ENCODE assay signal across 9 cellular contexts in genomic region chr4:77699731-77700210, GRCh38.
DNase-seq lines count a peak whose midpoint lies in the region; ATAC-seq, FAIRE-seq and TF ChIP-seq lines count a peak whose summit lies in the region.
"Had no signal": no experiment of that assay in that cellular context is flagged by ENCODE, and none has a peak within 500 bp of the region (broad histone marks: within the 10 kb centered on the region; RNA-seq: fewer than 3 reads in every experiment).

No MANE protein-coding gene starts in this region.

- POLR2A ChIA-PET in PC-9 (lab: Charles Lee; ENCODE audit: unreplicated experiment) = interaction anchor here (0.6 kb wide), 1 partner anchor 72 kb away, joined by 4 read pairs; no protein-coding TSS in a partner anchor

- H3K9me3 ChIP-seq in PC-9 (ENCODE audit: insufficient read depth, low read depth) (0 out of 2 replicates have a peak, but pooled peaks cover 4% of the 10 kb centered on the region), small intestine (ENCODE audit: control insufficient read depth, low read depth) (no peaks in the 10 kb centered on the region), stomach (no peaks in the 10 kb centered on the region), ascending aorta (no peaks in the 10 kb centered on the region)

- DNase-seq in NCI-H748 (lab: John Stamatoyannopoulos, UW; ENCODE audit: unreplicated experiment) (peak; percentile 7), NCI-H748 treated with DMSO at 0.1 percent for 48 hours (lab: John Stamatoyannopoulos, UW) (no peak), PC-9 (peak in 1 of 2 experiments; percentile 71), fibroblast of the conjunctiva (ENCODE audit: low read depth) (peak; percentile 57), small intestine (peak; percentile 12), stomach (no peak), ascending aorta (ENCODE audit: low spot score in 2 of 2) (no peak)

- CTCF ChIA-PET in PC-9 (lab: Charles Lee) = no interaction called here

- H3K27me3 ChIP-seq in PC-9 (ENCODE audit: insufficient read depth, low read depth) = no peaks in the 10 kb centered on the region
- no peaks in the 10 kb centered on the region for H3K27me3 ChIP-seq in small intestine (ENCODE audit: control insufficient read depth in 2 of 2, insufficient read depth in 2 of 2, low read length in 2 of 2)
- H3K27me3 ChIP-seq in stomach = no peaks in the 10 kb centered on the region
- no peaks in the 10 kb centered on the region for H3K27me3 ChIP-seq in ascending aorta

- ATAC-seq in GM19455 (IDR thresholded peaks at IDR 0.05; ENCODE audit: unreplicated experiment) = no peak

- 54 to 63% (median 62%) methylated on average over 3 of the region's 3 CpGs for WGBS in small intestine, 3 donors
- 42 to 59% (median 56%) methylated on average over 3 of the region's 3 CpGs for WGBS in stomach, 5 donors

- no peak overlapping the region for H3K27ac ChIP-seq in PC-9
- no peak overlapping the region for H3K27ac ChIP-seq in small intestine (ENCODE audit: low read depth in 1 of 2, low read length in 1 of 2)
- H3K27ac ChIP-seq in stomach = no peak overlapping the region
- H3K27ac ChIP-seq in ascending aorta = no peak overlapping the region
- H3K27ac ChIP-seq: C4-2B had no signal

- peak overlapping the region; percentile 44 for H3K4me2 ChIP-seq in PC-9

- 0 out of 2 replicates have a peak, but pooled peaks cover 8% of the 10 kb centered on the region for H3F3A ChIP-seq in PC-9 (ENCODE audit: insufficient read depth, low read depth)

- no peak for TF ChIP-seq EP300 in stomach (IDR thresholded peaks at IDR 0.05)

- no peaks in the 10 kb centered on the region for H3K79me2 ChIP-seq in PC-9 (ENCODE audit: low read depth)

- TF ChIP-seq POLR2A in stomach (IDR thresholded peaks at IDR 0.05) = no peak

- no peaks in the 10 kb centered on the region for H4K20me1 ChIP-seq in PC-9 (ENCODE audit: insufficient read depth)

- FAIRE-seq in small intestine (lab: Jason Lieb, UNC) = no peak

- no peak overlapping the region for H2AFZ ChIP-seq in PC-9

- no TSS peak for BruUV-seq in PC-9 (replicated peaks; lab: Mats Ljungman, UMichigan)

- H3K9me2 ChIP-seq in PC-9 (ENCODE audit: insufficient read depth) = no peaks in the 10 kb centered on the region

- peaks cover 31% of the 10 kb centered on the region for H3K4me1 ChIP-seq in PC-9 (replicated peaks; ENCODE audit: insufficient read depth)
- no peaks in the 10 kb centered on the region for H3K4me1 ChIP-seq in small intestine (ENCODE audit: control insufficient read depth in 2 of 2, insufficient read depth in 1 of 2, low read depth in 1 of 2, low read length in 1 of 2)
- peaks cover 0 to 11% (median 6%) of the 10 kb centered on the region in 4 donors for H3K4me1 ChIP-seq in stomach
- no peaks in the 10 kb centered on the region for H3K4me1 ChIP-seq in ascending aorta

- no peak overlapping the region for H3K4me3 ChIP-seq in PC-9
- no peak overlapping the region for H3K4me3 ChIP-seq in small intestine (ENCODE audit: low read depth in 1 of 2, low read length in 2 of 2)
- H3K4me3 ChIP-seq in stomach = no peak overlapping the region
- H3K4me3 ChIP-seq in ascending aorta = no peak overlapping the region

- intact Hi-C loops in PC-9 (cut with micrococcal nuclease; ENCODE audit: unreplicated experiment) (loop anchor here (2.0 kb wide), 1 partner anchor 81 kb away; no protein-coding TSS in a partner anchor), stomach (cut with DNase I; ENCODE audit: low total_unique reads) (no loop called here), ascending aorta (cut with DNase I) (no loop called here)

- H3K36me3 ChIP-seq in PC-9 (ENCODE audit: low read depth) (no peaks in the 10 kb centered on the region), small intestine (ENCODE audit: control insufficient read depth in 2 of 2, insufficient read depth in 2 of 2, low read length in 2 of 2) (no peaks in the 10 kb centered on the region), stomach (no peaks in the 10 kb centered on the region), ascending aorta (no peaks in the 10 kb centered on the region)

- TF ChIP-seq CTCF in PC-9 (conservative IDR thresholded peaks at IDR 0.05) (no peak), stomach (IDR thresholded peaks at IDR 0.05) (no peak), ascending aorta (IDR thresholded peaks at IDR 0.05) (no peak)

Comparison
In these comparisons a context has a peak if more than half of its experiments do, and no peak if none do; other contexts are left out.
1. DNase-seq: peak in NCI-H748 (single experiment), fibroblast of the conjunctiva (single experiment) and small intestine (single experiment); none in NCI-H748 treated with DMSO at 0.1 percent for 48 hours (single experiment), stomach (single experiment) and ascending aorta (0 of 2).